Comparison of ENCODE assay signal across 19 cellular contexts in the genomic region with DNA sequence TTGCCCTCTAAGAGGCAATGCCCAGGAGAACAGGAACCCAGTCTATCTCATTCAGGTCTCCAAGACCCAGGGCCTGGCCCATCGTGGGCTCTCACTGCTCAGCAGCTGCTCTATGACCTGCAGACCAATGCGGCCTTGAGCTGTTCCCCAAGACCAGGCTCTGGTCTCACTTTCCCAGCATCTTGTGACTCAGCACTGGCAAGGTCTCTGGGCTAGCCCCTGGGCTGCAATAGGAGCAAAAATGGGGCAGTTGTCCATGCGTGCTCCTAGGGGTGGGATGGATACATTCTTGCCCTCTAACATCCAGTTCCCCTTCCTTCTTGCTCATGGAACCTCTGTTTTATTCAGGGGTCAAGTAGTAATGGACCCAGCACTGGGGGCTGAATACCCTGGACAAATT. TPM values are rescaled to one million over a fixed set of nuclear protein-coding genes. Genes with fewer than 3 reads are reported as not detected.
DNase-seq lines count a peak whose midpoint lies in the region; ATAC-seq and TF ChIP-seq lines count a peak whose summit lies in the region.
"Had no signal": no experiment of that assay in that cellular context is flagged by ENCODE, and none has a peak within 500 bp of the region (broad histone marks: within the 10 kb centered on the region; RNA-seq: fewer than 3 reads in every experiment).

No MANE protein-coding gene starts in this region.

- CTCF ChIA-PET in activated CD8-positive, alpha-beta memory T cell treated with anti-CD3 and anti-CD28 coated beads, Interleukin-2, amount 10 ng/mL, durations not matched to agents 7 days and 5 days (lab: Charles Lee), result no interaction called here

- H3K4me3 ChIP-seq in left ventricle myocardium inferior, result no peak overlapping the region
- H3K4me3 ChIP-seq: A549, GM23248 had no signal

- no peak overlapping the region for H3K27ac Mint-ChIP-seq in activated CD8-positive, alpha-beta memory T cell treated with anti-CD3 and anti-CD28 coated beads, Interleukin-2, amount 10 ng/mL, durations not matched to agents 7 days and 5 days
- H3K27ac Mint-ChIP-seq in osteocyte (ENCODE audit: unreplicated experiment), result no peak overlapping the region
- H3K27ac Mint-ChIP-seq: CD4-positive, alpha-beta T cell had no signal

- H3K27ac ChIP-seq in left ventricle myocardium inferior (replicated peaks), result no peak overlapping the region
- H3K27ac ChIP-seq: 22Rv1, A549, C4-2B, GM23248, HL-60 had no signal

- H3K9me3 ChIP-seq in left ventricle myocardium inferior (replicated peaks), result no peaks in the 10 kb centered on the region
- H3K9me3 ChIP-seq: A549, Caco-2 had no signal

- no peaks in the 10 kb centered on the region for H3K4me1 Mint-ChIP-seq in activated CD8-positive, alpha-beta memory T cell treated with anti-CD3 and anti-CD28 coated beads, Interleukin-2, amount 10 ng/mL, durations not matched to agents 7 days and 5 days
- peaks cover 4% of the 10 kb centered on the region for H3K4me1 Mint-ChIP-seq in osteocyte (ENCODE audit: unreplicated experiment)

- H3K36me3 Mint-ChIP-seq in activated CD8-positive, alpha-beta memory T cell treated with anti-CD3 and anti-CD28 coated beads, Interleukin-2, amount 10 ng/mL, durations not matched to agents 7 days and 5 days, result no peaks in the 10 kb centered on the region
- H3K36me3 Mint-ChIP-seq in osteocyte (ENCODE audit: unreplicated experiment), result no peaks in the 10 kb centered on the region

- no peaks in the 10 kb centered on the region for H3K9me3 Mint-ChIP-seq in activated CD8-positive, alpha-beta memory T cell treated with anti-CD3 and anti-CD28 coated beads, Interleukin-2, amount 10 ng/mL, durations not matched to agents 7 days and 5 days (ENCODE audit: low read depth)
- H3K9me3 Mint-ChIP-seq in osteocyte (ENCODE audit: unreplicated experiment), result peaks cover 10% of the 10 kb centered on the region
- H3K9me3 Mint-ChIP-seq: CD4-positive, alpha-beta T cell had no signal

- DNase-seq in activated CD8-positive, alpha-beta memory T cell treated with anti-CD3 and anti-CD28 coated beads for 24 hours, result peak; percentile 28
- no peak for DNase-seq in activated CD8-positive, alpha-beta memory T cell treated with anti-CD3 and anti-CD28 coated beads, Interleukin-2, amount 10 ng/mL, durations not matched to agents 7 days and 5 days
- DNase-seq in iPS-NIHi11 (ENCODE audit: low spot score) (peak; percentile 1), osteocyte (ENCODE audit: extremely low spot score, unreplicated experiment) (peak; percentile 56), mucosa of gallbladder (ENCODE audit: low spot score) (no peak), SKM-1 treated with dmso at 0.1 percent for 144 hours (lab: John Stamatoyannopoulos, UW; ENCODE audit: unreplicated experiment) (no peak), left ventricle myocardium inferior (no peak)
- DNase-seq: AML-193; Caco-2; CD4-positive, alpha-beta T cell; GDM1; GM23248; HCEC 1CT had no signal

- H3K27me3 ChIP-seq in left ventricle myocardium inferior (ENCODE audit: low read depth), result peaks cover 11% of the 10 kb centered on the region

- H3K4me1 ChIP-seq in left ventricle myocardium inferior, result peaks cover 10% of the 10 kb centered on the region

- H3K27me3 Mint-ChIP-seq in activated CD8-positive, alpha-beta memory T cell treated with anti-CD3 and anti-CD28 coated beads, Interleukin-2, amount 10 ng/mL, durations not matched to agents 7 days and 5 days, result peaks cover 28% of the 10 kb centered on the region
- peaks cover 39% of the 10 kb centered on the region for H3K27me3 Mint-ChIP-seq in osteocyte (ENCODE audit: unreplicated experiment)

- TF ChIP-seq CTCF in osteocyte (IDR thresholded peaks at IDR 0.05) (no peak), left ventricle myocardium inferior (IDR thresholded peaks at IDR 0.05; ENCODE audit: borderline replicate concordance) (no peak)

- no peaks in the 10 kb centered on the region for H3K36me3 ChIP-seq in left ventricle myocardium inferior

- H3K4me3 Mint-ChIP-seq in activated CD8-positive, alpha-beta memory T cell treated with anti-CD3 and anti-CD28 coated beads, Interleukin-2, amount 10 ng/mL, durations not matched to agents 7 days and 5 days, result no peak overlapping the region
- no peak overlapping the region for H3K4me3 Mint-ChIP-seq in osteocyte (ENCODE audit: unreplicated experiment)
- H3K4me3 Mint-ChIP-seq: CD4-positive, alpha-beta T cell had no signal

- no peak for ATAC-seq in activated CD8-positive, alpha-beta memory T cell treated with anti-CD3 and anti-CD28 coated beads, Interleukin-2, amount 10 ng/mL, durations not matched to agents 7 days and 5 days
- ATAC-seq: A549 had no signal

- intact Hi-C loops in left ventricle myocardium inferior (cut with micrococcal nuclease), result no loop called here

RNA-seq across cellular contexts. Expression of a gene that starts 13.5 kb away (rescaled TPM):
- total RNA-seq in activated CD8-positive, alpha-beta memory T cell treated with anti-CD3 and anti-CD28 coated beads, Interleukin-2, amount 10 ng/mL, durations not matched to agents 7 days and 5 days, result under 1 TPM in 1 of 2 experiments, not detected in 1; 0.23 TPM
- not detected in 2 replicates for total RNA-seq in osteocyte
- 0.95 TPM for total RNA-seq in mucosa of gallbladder
- 0.49 TPM for total RNA-seq in left ventricle myocardium inferior
- total RNA-seq: Caco-2, H4, HT1080 had no signal

RNA-seq across cellular contexts. Expression of a gene that starts 25.0 kb away (rescaled TPM):
- total RNA-seq in activated CD8-positive, alpha-beta memory T cell treated with anti-CD3 and anti-CD28 coated beads, Interleukin-2, amount 10 ng/mL, durations not matched to agents 7 days and 5 days, result 10 to 100 TPM; 57.9 to 68.3 TPM
- 89.5 and 106 TPM in 2 replicates for total RNA-seq in osteocyte
- 58.6 TPM for total RNA-seq in mucosa of gallbladder
- 53.3 TPM for total RNA-seq in left ventricle myocardium inferior

RNA-seq across cellular contexts. Expression of a gene that starts 34.6 kb away (rescaled TPM):
- not detected for total RNA-seq in activated CD8-positive, alpha-beta memory T cell treated with anti-CD3 and anti-CD28 coated beads, Interleukin-2, amount 10 ng/mL, durations not matched to agents 7 days and 5 days
- total RNA-seq in osteocyte (not detected in 2 replicates), mucosa of gallbladder (not detected), left ventricle myocardium inferior (518 TPM)
- total RNA-seq: CD4-positive, alpha-beta T cell; GM23248; H4; HT1080 had no signal

RNA-seq across cellular contexts. Expression of a gene that starts 52.4 kb away (rescaled TPM):
- total RNA-seq in activated CD8-positive, alpha-beta memory T cell treated with anti-CD3 and anti-CD28 coated beads, Interleukin-2, amount 10 ng/mL, durations not matched to agents 7 days and 5 days, result 100 to 1,000 TPM; 130 to 158 TPM
- 59.2 and 63.0 TPM in 2 replicates for total RNA-seq in osteocyte
- total RNA-seq in mucosa of gallbladder, result 81.6 TPM
- 78.0 TPM for total RNA-seq in left ventricle myocardium inferior

Comparison
In these comparisons a context has a peak if more than half of its experiments do, and no peak if none do; other contexts are left out.
1. DNase-seq: peak in activated CD8-positive, alpha-beta memory T cell treated with anti-CD3 and anti-CD28 coated beads for 24 hours (single experiment), iPS-NIHi11 (single experiment) and osteocyte (single experiment); none in activated CD8-positive, alpha-beta memory T cell treated with anti-CD3 and anti-CD28 coated beads, Interleukin-2, amount 10 ng/mL, durations not matched to agents 7 days and 5 days (single experiment), mucosa of gallbladder (single experiment), SKM-1 treated with dmso at 0.1 percent for 144 hours (single experiment) and left ventricle myocardium inferior (single experiment).
2. RNA of a gene that starts 34.6 kb away (total RNA-seq): 518 TPM in left ventricle myocardium inferior (single experiment); not detected in mucosa of gallbladder (single experiment), not detected in activated CD8-positive, alpha-beta memory T cell treated with anti-CD3 and anti-CD28 coated beads, Interleukin-2, amount 10 ng/mL, durations not matched to agents 7 days and 5 days and not detected in osteocyte; every median in the first group is over 100 times any median in the second.